In the genomic region with DNA sequence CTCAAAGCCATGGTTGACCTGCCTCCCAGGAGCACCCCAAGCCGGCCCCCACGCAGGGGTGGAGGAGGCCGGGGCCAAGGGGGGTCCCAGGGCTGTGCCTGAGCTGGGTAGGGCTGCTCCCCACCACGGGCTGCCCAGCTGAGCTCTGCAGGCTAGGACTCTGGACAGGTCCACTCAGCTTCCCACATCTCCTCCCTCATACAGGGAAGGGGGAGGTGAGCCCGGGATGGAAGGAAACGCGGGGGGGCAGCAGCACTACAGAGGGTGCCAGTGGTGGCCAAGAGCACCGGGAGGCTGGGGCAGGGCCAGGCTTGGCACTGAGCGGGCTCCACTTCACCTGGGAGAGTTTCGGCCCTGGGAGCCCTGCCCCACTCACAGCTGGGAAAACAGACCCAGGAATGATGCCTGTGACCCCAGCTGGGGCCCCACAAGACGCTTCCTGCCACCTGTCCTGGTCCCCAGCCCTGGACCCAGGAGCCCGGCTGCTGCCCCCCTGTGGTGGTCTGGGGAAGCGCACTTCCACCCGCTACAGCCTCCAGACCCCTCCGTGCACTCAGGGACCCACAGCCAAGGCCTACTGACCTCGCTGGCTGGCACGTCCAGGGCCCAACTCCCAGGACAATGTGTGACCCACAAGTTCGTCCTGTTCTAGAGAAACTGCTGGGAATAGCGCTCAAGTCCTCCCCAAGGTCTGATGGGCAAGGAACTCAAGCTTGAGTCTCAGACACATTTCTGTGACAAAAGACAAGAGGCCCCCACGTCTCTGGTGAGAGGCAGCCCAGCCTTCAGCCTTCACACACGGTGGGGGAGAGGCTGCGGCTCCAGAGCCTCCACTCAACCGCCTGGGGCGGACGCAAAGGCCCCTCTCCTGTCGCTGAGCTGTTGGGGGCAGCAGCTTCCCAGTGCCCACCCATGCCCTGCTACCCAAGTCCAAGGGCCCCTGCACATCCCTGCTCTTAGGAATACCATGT, we compare ENCODE assay signal across 8 cellular contexts. TPM values are rescaled to one million over a fixed set of nuclear protein-coding genes. Genes with fewer than 3 reads are reported as not detected.
DNase-seq lines count a peak whose midpoint lies in the region; ATAC-seq and TF ChIP-seq lines count a peak whose summit lies in the region.

No MANE protein-coding gene starts in this region.

- no peaks in the 10 kb centered on the region for H3K9me3 Mint-ChIP-seq in activated CD4-positive, alpha-beta T cell treated with anti-CD3 and anti-CD28 coated beads for 36 hours (ENCODE audit: low read depth)
- H3K9me3 Mint-ChIP-seq in chondrocyte (ENCODE audit: low read depth) = no peaks in the 10 kb centered on the region

- H3K56ac ChIP-seq in mesendoderm (ENCODE audit: low read length) = peak overlapping the region; percentile 56

- H4K5ac ChIP-seq in mesendoderm (ENCODE audit: low read length) = no peak overlapping the region

- POLR2A ChIA-PET in activated CD4-positive, alpha-beta T cell treated with anti-CD3 and anti-CD28 coated beads for 36 hours (lab: Charles Lee) = no interaction called here

- H2BK5ac ChIP-seq in mesendoderm (ENCODE audit: low read length) = no peak overlapping the region

- H2AK5ac ChIP-seq in mesendoderm (ENCODE audit: low read length) = no peak overlapping the region

- peak; percentile 94 for TF ChIP-seq CTCF in chondrocyte (IDR thresholded peaks at IDR 0.05)

- peaks cover 7% of the 10 kb centered on the region for H3K79me1 ChIP-seq in mesendoderm (ENCODE audit: low read length)

- no peak overlapping the region for H2BK15ac ChIP-seq in mesendoderm (replicated peaks; ENCODE audit: low read depth)

- DNase-seq in NCI-H1694 (lab: John Stamatoyannopoulos, UW) (peak; percentile 20), NCI-H1694 treated with DMSO at 0.1 percent for 48 hours (lab: John Stamatoyannopoulos, UW) (no peak), NCI-H1105 treated with DMSO at 0.1 percent for 48 hours (lab: John Stamatoyannopoulos, UW) (peak; percentile 34), chondrocyte (ENCODE audit: low spot score) (no peak), mesendoderm (peak; percentile 66)
- peak; percentile 89 for DNase-seq in activated CD4-positive, alpha-beta T cell treated with anti-CD3 and anti-CD28 coated beads for 36 hours
- DNase-seq in stimulated activated CD8-positive, alpha-beta memory T cell treated with anti-CD3 and anti-CD28 coated beads, Interleukin-4, amount 100 ng/mL, for 48 hours = peak; percentile 93

- intact Hi-C loops in activated CD4-positive, alpha-beta T cell treated with anti-CD3 and anti-CD28 coated beads for 36 hours (cut with DNase I, micrococcal nuclease) = no loop called here

- peaks cover 10% of the 10 kb centered on the region for H3K79me2 ChIP-seq in mesendoderm (ENCODE audit: control insufficient read depth, insufficient read depth, low read length)

- WGBS in mesendoderm (ENCODE audit: extremely low coverage, insufficient coverage, low lambda C conversion rate) = no CpG with 5 or more reads among the region's 26 CpGs

- H2BK120ac ChIP-seq in mesendoderm (ENCODE audit: low read depth, low read length) = no peak overlapping the region

- no peak overlapping the region for H3K4ac ChIP-seq in mesendoderm (ENCODE audit: low read depth, low read length)

- H3K36me3 Mint-ChIP-seq in activated CD4-positive, alpha-beta T cell treated with anti-CD3 and anti-CD28 coated beads for 36 hours (ENCODE audit: low read depth) = peaks cover 9% of the 10 kb centered on the region
- H3K36me3 Mint-ChIP-seq in chondrocyte (ENCODE audit: low read depth) = peaks cover 2% of the 10 kb centered on the region

- peak; percentile 39 for ATAC-seq in activated CD4-positive, alpha-beta T cell treated with anti-CD3 and anti-CD28 coated beads for 36 hours
- ATAC-seq in HG03095 (IDR thresholded peaks at IDR 0.05; ENCODE audit: unreplicated experiment) = no peak

- H3K4me1 ChIP-seq in mesendoderm (ENCODE audit: control insufficient read depth, low read depth, low read length) = no peaks in the 10 kb centered on the region

- no peaks in the 10 kb centered on the region for H3K36me3 ChIP-seq in mesendoderm (ENCODE audit: control insufficient read depth, insufficient read depth, low read length)

- H3K4me2 ChIP-seq in mesendoderm (ENCODE audit: low read length) = no peak overlapping the region

- no peaks in the 10 kb centered on the region for H3K27me3 Mint-ChIP-seq in activated CD4-positive, alpha-beta T cell treated with anti-CD3 and anti-CD28 coated beads for 36 hours
- no peaks in the 10 kb centered on the region for H3K27me3 Mint-ChIP-seq in chondrocyte (ENCODE audit: low read depth)

- H3K9ac ChIP-seq in mesendoderm (ENCODE audit: low read length) = no peak overlapping the region

- H3K4me1 Mint-ChIP-seq in activated CD4-positive, alpha-beta T cell treated with anti-CD3 and anti-CD28 coated beads for 36 hours = peaks cover 27% of the 10 kb centered on the region
- H3K4me1 Mint-ChIP-seq in chondrocyte (ENCODE audit: low read depth) = peaks cover 26% of the 10 kb centered on the region

- peak overlapping the region; percentile 28 for H3K4me3 Mint-ChIP-seq in activated CD4-positive, alpha-beta T cell treated with anti-CD3 and anti-CD28 coated beads for 36 hours
- H3K4me3 Mint-ChIP-seq in chondrocyte (ENCODE audit: unreplicated experiment) = no peak overlapping the region

- H3K23ac ChIP-seq in mesendoderm (ENCODE audit: low read length) = no peak overlapping the region

- H3K27me3 ChIP-seq in mesendoderm (ENCODE audit: insufficient read depth, low read length, poor library complexity) = no peaks in the 10 kb centered on the region

- no peak overlapping the region for H3K18ac ChIP-seq in mesendoderm (ENCODE audit: low read length)

- H3K27ac ChIP-seq in mesendoderm (ENCODE audit: low read depth, low read length) = no peak overlapping the region

- H3K27ac Mint-ChIP-seq in activated CD4-positive, alpha-beta T cell treated with anti-CD3 and anti-CD28 coated beads for 36 hours = no peak overlapping the region
- H3K27ac Mint-ChIP-seq in chondrocyte (ENCODE audit: unreplicated experiment) = no peak overlapping the region

- H3K4me3 ChIP-seq in mesendoderm (ENCODE audit: low read length) = no peak overlapping the region

- H4K8ac ChIP-seq in mesendoderm (ENCODE audit: low read depth, low read length) = no peak overlapping the region

- CTCF ChIA-PET in activated CD4-positive, alpha-beta T cell treated with anti-CD3 and anti-CD28 coated beads for 36 hours (lab: Charles Lee) = interaction anchor here (0.7 to 1.9 kb wide), 10 partner anchors 9 to 1488 kb away, joined by 3 to 11 read pairs (median 4); no protein-coding TSS in a partner anchor

RNA-seq across cellular contexts. Expression of gene AURKAIP1, which starts 3.0 kb away (rescaled TPM):
- 100 to 1,000 TPM in 1 of 2 experiments, 10 to 100 TPM in 1; 89.5 to 117 TPM for total RNA-seq in activated CD4-positive, alpha-beta T cell treated with anti-CD3 and anti-CD28 coated beads for 36 hours
- 86.8 to 128 TPM (median 89.0 TPM) in 3 replicates for total RNA-seq in chondrocyte
- 119 TPM for polyA plus RNA-seq in mesendoderm (2013, experiment 1 of 2)
- 120 TPM for polyA plus RNA-seq in mesendoderm (2013, experiment 2 of 2)

RNA-seq across cellular contexts. Expression of gene MXRA8, which starts 13.7 kb away (rescaled TPM):
- under 1 TPM; 0.25 to 0.49 TPM for total RNA-seq in activated CD4-positive, alpha-beta T cell treated with anti-CD3 and anti-CD28 coated beads for 36 hours
- total RNA-seq in chondrocyte = 154 to 238 TPM (median 158 TPM) in 3 replicates
- polyA plus RNA-seq in mesendoderm (2013, experiment 1 of 2) = 5.1 TPM
- 4.6 TPM for polyA plus RNA-seq in mesendoderm (2013, experiment 2 of 2)

RNA-seq across cellular contexts. Expression of gene DVL1, which starts 22.8 kb away (rescaled TPM):
- 10 to 100 TPM; 35.3 to 35.5 TPM for total RNA-seq in activated CD4-positive, alpha-beta T cell treated with anti-CD3 and anti-CD28 coated beads for 36 hours
- total RNA-seq in chondrocyte = 59.6 to 66.5 TPM (median 59.9 TPM) in 3 replicates
- 25.1 TPM for polyA plus RNA-seq in mesendoderm (2013, experiment 1 of 2)
- polyA plus RNA-seq in mesendoderm (2013, experiment 2 of 2) = 25.4 TPM

RNA-seq across cellular contexts. Expression of gene CCNL2, which starts 27.1 kb away (rescaled TPM):
- 10 to 100 TPM; 73.6 to 89.7 TPM for total RNA-seq in activated CD4-positive, alpha-beta T cell treated with anti-CD3 and anti-CD28 coated beads for 36 hours
- total RNA-seq in chondrocyte = 153 to 176 TPM (median 161 TPM) in 3 replicates
- 65.2 TPM for polyA plus RNA-seq in mesendoderm (2013, experiment 1 of 2)
- 61.8 TPM for polyA plus RNA-seq in mesendoderm (2013, experiment 2 of 2)

RNA-seq across cellular contexts. Expression of gene MRPL20, which starts 35.1 kb away (rescaled TPM):
- 100 to 1,000 TPM; 126 to 143 TPM for total RNA-seq in activated CD4-positive, alpha-beta T cell treated with anti-CD3 and anti-CD28 coated beads for 36 hours
- 69.2 to 95.3 TPM (median 75.7 TPM) in 3 replicates for total RNA-seq in chondrocyte
- 287 TPM for polyA plus RNA-seq in mesendoderm (2013, experiment 1 of 2)
- polyA plus RNA-seq in mesendoderm (2013, experiment 2 of 2) = 288 TPM

Comparison
In these comparisons a context has a peak if more than half of its experiments do, and no peak if none do; other contexts are left out.
1. DNase-seq: peak in NCI-H1694 (single experiment), NCI-H1105 treated with DMSO at 0.1 percent for 48 hours (single experiment), activated CD4-positive, alpha-beta T cell treated with anti-CD3 and anti-CD28 coated beads for 36 hours (single experiment), mesendoderm (single experiment) and stimulated activated CD8-positive, alpha-beta memory T cell treated with anti-CD3 and anti-CD28 coated beads, Interleukin-4, amount 100 ng/mL, for 48 hours (single experiment); none in NCI-H1694 treated with DMSO at 0.1 percent for 48 hours (single experiment) and chondrocyte (single experiment).
2. RNA of gene MXRA8, which starts 13.7 kb away (total RNA-seq): 154 to 238 TPM in chondrocyte; 0.25 to 0.49 TPM in activated CD4-positive, alpha-beta T cell treated with anti-CD3 and anti-CD28 coated beads for 36 hours; every median in the first group is over 100 times any median in the second.